ENCODE assay signal across 1 cellular context in the genomic region with DNA sequence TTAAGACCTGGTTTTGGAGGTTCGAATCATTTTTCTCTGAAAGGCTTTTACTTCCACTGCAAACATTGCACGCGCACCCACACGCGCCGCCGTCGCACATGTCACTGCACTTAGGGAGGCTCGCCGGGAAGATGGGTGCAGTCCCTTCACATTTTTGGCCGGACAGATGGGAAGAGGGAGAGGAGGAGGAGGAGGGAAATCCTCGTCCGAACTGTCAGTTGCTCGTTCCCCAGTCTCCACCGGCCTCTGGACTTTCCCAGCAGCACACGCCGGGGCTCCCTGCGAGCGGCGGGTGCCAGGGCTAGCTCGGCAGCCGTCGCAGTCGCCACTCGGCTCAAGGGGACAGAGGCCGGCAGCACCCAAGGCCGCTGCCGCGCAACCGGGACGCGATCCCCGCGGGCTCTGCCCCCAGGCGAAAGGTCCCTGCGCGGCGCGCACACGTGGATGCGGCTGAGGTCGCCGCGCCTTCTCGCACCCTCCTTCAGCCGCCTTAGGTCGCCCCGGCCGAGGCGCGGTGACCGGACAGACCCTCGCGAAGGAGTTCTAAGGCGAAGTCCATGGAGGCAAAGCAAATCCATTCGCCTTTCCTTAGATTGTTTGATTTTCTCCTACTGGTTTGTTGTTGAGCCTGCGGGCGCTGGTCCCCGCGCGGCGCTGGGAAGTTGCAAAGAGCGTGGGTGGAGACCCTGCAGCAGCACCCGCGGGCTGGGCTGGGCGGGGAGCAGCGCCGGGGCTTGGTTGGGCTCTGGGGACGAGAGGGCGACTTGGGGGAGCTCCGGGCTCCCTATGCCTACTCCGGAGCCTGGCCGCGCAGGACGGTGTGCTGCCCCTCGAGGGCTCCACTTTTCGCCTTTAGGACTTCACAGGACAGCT.
A peak's percentile ranks its signal among the peaks of the same experiment; 100 is the strongest.
TF ChIP-seq lines count a peak whose summit lies in the region.

No MANE protein-coding gene starts in this region.

TF ChIP-seq in GM23338, 12 proteins besides CTCF, POLR2A, EP300 and RAD21:
- TF ChIP-seq, protein P1, sequence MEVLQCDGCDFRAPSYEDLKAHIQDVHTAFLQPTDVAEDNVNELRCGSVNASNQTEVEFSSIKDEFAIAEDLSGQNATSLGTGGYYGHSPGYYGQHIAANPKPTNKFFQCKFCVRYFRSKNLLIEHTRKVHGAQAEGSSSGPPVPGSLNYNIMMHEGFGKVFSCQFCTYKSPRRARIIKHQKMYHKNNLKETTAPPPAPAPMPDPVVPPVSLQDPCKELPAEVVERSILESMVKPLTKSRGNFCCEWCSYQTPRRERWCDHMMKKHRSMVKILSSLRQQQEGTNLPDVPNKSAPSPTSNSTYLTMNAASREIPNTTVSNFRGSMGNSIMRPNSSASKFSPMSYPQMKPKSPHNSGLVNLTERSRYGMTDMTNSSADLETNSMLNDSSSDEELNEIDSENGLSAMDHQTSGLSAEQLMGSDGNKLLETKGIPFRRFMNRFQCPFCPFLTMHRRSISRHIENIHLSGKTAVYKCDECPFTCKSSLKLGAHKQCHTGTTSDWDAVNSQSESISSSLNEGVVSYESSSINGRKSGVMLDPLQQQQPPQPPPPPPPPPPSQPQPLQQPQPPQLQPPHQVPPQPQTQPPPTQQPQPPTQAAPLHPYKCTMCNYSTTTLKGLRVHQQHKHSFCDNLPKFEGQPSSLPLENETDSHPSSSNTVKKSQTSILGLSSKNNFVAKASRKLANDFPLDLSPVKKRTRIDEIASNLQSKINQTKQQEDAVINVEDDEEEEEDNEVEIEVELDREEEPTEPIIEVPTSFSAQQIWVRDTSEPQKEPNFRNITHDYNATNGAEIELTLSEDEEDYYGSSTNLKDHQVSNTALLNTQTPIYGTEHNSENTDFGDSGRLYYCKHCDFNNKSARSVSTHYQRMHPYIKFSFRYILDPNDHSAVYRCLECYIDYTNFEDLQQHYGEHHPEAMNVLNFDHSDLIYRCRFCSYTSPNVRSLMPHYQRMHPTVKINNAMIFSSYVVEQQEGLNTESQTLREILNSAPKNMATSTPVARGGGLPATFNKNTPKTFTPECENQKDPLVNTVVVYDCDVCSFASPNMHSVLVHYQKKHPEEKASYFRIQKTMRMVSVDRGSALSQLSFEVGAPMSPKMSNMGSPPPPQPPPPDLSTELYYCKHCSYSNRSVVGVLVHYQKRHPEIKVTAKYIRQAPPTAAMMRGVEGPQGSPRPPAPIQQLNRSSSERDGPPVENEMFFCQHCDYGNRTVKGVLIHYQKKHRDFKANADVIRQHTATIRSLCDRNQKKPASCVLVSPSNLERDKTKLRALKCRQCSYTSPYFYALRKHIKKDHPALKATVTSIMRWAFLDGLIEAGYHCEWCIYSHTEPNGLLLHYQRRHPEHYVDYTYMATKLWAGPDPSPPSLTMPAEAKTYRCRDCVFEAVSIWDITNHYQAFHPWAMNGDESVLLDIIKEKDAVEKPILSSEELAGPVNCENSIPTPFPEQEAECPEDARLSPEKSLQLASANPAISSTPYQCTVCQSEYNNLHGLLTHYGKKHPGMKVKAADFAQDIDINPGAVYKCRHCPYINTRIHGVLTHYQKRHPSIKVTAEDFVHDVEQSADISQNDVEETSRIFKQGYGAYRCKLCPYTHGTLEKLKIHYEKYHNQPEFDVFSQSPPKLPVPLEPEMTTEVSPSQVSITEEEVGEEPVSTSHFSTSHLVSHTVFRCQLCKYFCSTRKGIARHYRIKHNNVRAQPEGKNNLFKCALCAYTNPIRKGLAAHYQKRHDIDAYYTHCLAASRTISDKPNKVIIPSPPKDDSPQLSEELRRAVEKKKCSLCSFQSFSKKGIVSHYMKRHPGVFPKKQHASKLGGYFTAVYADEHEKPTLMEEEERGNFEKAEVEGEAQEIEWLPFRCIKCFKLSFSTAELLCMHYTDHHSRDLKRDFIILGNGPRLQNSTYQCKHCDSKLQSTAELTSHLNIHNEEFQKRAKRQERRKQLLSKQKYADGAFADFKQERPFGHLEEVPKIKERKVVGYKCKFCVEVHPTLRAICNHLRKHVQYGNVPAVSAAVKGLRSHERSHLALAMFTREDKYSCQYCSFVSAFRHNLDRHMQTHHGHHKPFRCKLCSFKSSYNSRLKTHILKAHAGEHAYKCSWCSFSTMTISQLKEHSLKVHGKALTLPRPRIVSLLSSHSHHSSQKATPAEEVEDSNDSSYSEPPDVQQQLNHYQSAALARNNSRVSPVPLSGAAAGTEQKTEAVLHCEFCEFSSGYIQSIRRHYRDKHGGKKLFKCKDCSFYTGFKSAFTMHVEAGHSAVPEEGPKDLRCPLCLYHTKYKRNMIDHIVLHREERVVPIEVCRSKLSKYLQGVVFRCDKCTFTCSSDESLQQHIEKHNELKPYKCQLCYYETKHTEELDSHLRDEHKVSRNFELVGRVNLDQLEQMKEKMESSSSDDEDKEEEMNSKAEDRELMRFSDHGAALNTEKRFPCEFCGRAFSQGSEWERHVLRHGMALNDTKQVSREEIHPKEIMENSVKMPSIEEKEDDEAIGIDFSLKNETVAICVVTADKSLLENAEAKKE (CRISPR knock-in tag; IDR thresholded peaks at IDR 0.05), result no peak
- TF ChIP-seq EZH2 (IDR thresholded peaks at IDR 0.05; ENCODE audit: low read depth, unreplicated experiment), result peak; percentile 41
